ENCODE assay signal across 8 cellular contexts in the genomic region with DNA sequence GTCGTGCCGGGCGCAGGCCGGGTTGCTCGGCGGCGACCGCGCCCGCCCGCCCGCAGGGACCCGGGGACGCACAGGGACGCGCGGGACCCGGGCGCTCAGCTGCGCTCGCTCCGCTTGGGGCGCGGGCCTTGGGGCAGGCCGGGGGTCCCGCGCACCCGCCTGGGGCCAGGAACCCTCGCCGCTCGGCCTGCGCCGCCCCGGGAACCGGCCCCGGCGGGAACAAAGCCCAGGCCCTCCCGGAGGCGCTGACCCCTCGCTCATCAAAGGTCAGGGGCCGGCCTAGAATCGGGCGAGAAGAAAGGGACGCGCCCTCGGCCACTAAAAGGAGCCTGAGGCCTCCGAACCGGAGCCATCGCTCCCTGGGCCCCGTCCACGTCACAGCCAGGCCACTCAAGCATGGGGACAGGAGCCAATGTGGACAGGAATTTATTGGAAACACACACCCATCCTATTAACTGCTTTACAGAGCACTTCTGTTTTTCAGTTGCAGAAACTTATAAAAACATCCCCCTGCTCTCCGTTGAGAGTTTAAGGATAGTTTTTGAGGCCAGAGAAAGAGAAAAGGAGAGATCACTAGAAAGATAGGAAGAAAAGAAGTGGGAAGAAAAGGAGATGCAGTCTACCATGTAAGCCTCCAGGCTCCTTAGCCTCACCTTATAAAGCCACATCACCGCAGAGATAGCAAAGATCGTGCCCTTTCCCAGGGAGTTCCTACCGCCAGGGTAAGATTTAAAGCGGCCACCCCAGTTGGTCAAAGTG. TPM values are rescaled to one million over a fixed set of nuclear protein-coding genes. Genes with fewer than 3 reads are reported as not detected.
DNase-seq lines count a peak whose midpoint lies in the region; ATAC-seq and TF ChIP-seq lines count a peak whose summit lies in the region.

No MANE protein-coding gene starts in this region.

- H3K4me1 Mint-ChIP-seq in MCF 10A (ENCODE audit: insufficient read depth, unreplicated experiment): peaks cover 43% of the 10 kb centered on the region

- peak overlapping the region; percentile 73 for H3K27ac Mint-ChIP-seq in MCF 10A (ENCODE audit: low read depth, unreplicated experiment)

- POLR2A ChIA-PET in MCF 10A (lab: Yijun Ruan, JAX): interaction anchor here (1.3 to 4.5 kb wide), 6 partner anchors 7 to 414 kb away, joined by 3 to 31 read pairs (median 10); no protein-coding TSS in a partner anchor

- peak overlapping the region; percentile 89 for H3K4me3 Mint-ChIP-seq in MCF 10A (ENCODE audit: unreplicated experiment)

- peaks cover 4% of the 10 kb centered on the region for H3K36me3 Mint-ChIP-seq in MCF 10A (ENCODE audit: insufficient read depth, unreplicated experiment)

- CTCF ChIA-PET in MCF 10A (lab: Yijun Ruan, JAX): interaction anchor here (0.8 to 5.0 kb wide), 8 partner anchors 54 to 547 kb away, joined by 3 to 33 read pairs (median 6); no protein-coding TSS in a partner anchor

- no peaks in the 10 kb centered on the region for H3K27me3 Mint-ChIP-seq in MCF 10A (ENCODE audit: insufficient read depth, unreplicated experiment)

- BruUV-seq in MCF 10A (replicated peaks; lab: Mats Ljungman, UMichigan): TSS peak; percentile 38

- ATAC-seq in GM18502 (IDR thresholded peaks at IDR 0.05; ENCODE audit: poor library complexity, unreplicated experiment) (peak; percentile 20), HG03442 (IDR thresholded peaks at IDR 0.05; ENCODE audit: unreplicated experiment) (peak; percentile 8), left lung (peak; percentile 54)

- peak overlapping the region; percentile 84 to 86 for H3K27ac ChIP-seq in left lung
- peak overlapping the region; percentile 99 for H3K27ac ChIP-seq in tibial artery

- no peaks in the 10 kb centered on the region for H3K9me3 ChIP-seq in left lung
- no peaks in the 10 kb centered on the region for H3K9me3 ChIP-seq in tibial artery

- no peak for TF ChIP-seq CTCF in MCF 10A (IDR thresholded peaks at IDR 0.05; ENCODE audit: unreplicated experiment)
- no peak for TF ChIP-seq CTCF in left lung (IDR thresholded peaks at IDR 0.05)
- TF ChIP-seq CTCF in tibial artery (IDR thresholded peaks at IDR 0.05): no peak

- no peak for DNase-seq in MCF 10A (ENCODE audit: unreplicated experiment)
- DNase-seq in left lung: peak in 1 of 2 donors; percentile 67
- DNase-seq in tibial artery: peak; percentile 73 to 87
- DNase-seq in hepatic stellate cell (ENCODE audit: low spot score): no peak
- DNase-seq in RPMI8226: no peak
- no peak for DNase-seq in 8988T

- peak overlapping the region; percentile 59 to 61 for H3K4me3 ChIP-seq in left lung
- peak overlapping the region; percentile 78 to 94 for H3K4me3 ChIP-seq in tibial artery

- H3K9me3 Mint-ChIP-seq in MCF 10A (ENCODE audit: unreplicated experiment): no peaks in the 10 kb centered on the region

- peaks cover 0 to 33% of the 10 kb centered on the region in 2 donors for H3K27me3 ChIP-seq in left lung
- no peaks in the 10 kb centered on the region for H3K27me3 ChIP-seq in tibial artery

- H3K36me3 ChIP-seq in left lung: no peaks in the 10 kb centered on the region
- no peaks in the 10 kb centered on the region for H3K36me3 ChIP-seq in tibial artery

- H3K4me1 ChIP-seq in left lung: peaks cover 20 to 56% of the 10 kb centered on the region in 2 donors
- H3K4me1 ChIP-seq in tibial artery: peaks cover 0 to 87% (median 62%) of the 10 kb centered on the region in 4 donors

- intact Hi-C loops in MCF 10A (cut with micrococcal nuclease) (loop anchor here (1.0 kb wide), 1 partner anchor 216 kb away; no protein-coding TSS in a partner anchor), left lung (cut with DNase I) (no loop called here), tibial artery (cut with DNase I; ENCODE audit: low total_unique reads) (loop anchor here (10.0 kb wide), 1 partner anchor 64 kb away; no protein-coding TSS in a partner anchor)

RNA-seq across cellular contexts. Expression of a gene that starts 0.5 kb away (rescaled TPM):
- 21.1 and 27.4 TPM in 2 replicates for total RNA-seq in MCF 10A (2022)
- 10 to 100 TPM; 21.4 to 25.7 TPM for total RNA-seq in left lung

Comparison
In these comparisons a context has a peak if more than half of its experiments do, and no peak if none do; other contexts are left out.
1. DNase-seq: peak in tibial artery (2 of 2); none in MCF 10A (single experiment), hepatic stellate cell (single experiment), RPMI8226 (single experiment) and 8988T (single experiment).
2. intact Hi-C loops: an anchor here in MCF 10A (1.0 kb wide) and tibial artery (10.0 kb wide); none called in left lung.
3. Peak in every context shown above with its lines, with median percentiles within 50 percentile points of each other: ATAC-seq.